In the genomic region with DNA sequence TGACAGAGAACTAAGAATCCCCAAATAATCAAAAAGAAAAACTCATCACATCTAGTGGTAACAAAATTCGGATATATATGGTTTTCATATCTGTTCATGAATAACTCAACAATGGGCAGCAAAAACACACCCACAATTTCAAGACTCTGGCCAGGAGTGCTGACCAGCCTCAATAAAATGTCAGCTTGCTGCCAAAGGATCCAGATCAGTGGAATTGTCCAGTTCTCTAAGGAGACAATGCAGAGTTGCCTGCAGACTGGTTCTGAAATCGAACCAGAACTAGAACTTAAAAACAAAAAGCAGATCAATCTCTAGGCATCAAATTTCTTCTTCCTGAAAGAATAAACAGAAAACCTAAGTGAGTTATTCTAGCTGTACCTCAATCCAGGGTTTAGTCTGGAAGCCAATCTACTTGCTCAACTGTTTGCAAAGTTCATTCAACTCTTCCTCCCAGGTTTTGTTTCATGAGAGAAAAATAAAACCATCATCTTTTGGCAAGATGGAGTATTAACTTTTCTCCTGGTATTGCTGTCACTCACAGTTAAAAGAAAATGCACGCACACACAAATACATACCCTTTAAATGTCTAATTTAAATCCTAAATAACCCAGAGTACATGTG, we compare ENCODE assay signal across 18 cellular contexts.
A peak's percentile ranks its signal among the peaks of the same experiment; 100 is the strongest.
DNase-seq lines count a peak whose midpoint lies in the region; ATAC-seq and TF ChIP-seq lines count a peak whose summit lies in the region.
"Had no signal": no experiment of that assay in that cellular context is flagged by ENCODE, and none has a peak within 500 bp of the region (broad histone marks: within the 10 kb centered on the region; RNA-seq: fewer than 3 reads in every experiment).

No MANE protein-coding gene starts in this region.

- no peak overlapping the region for H2AK5ac ChIP-seq in IMR-90 (ENCODE audit: low read depth, low read length)

- dilution Hi-C loops in IMR-90 (cut with HindIII; ENCODE audit: low sequenced_read_pairs, unreplicated experiment), result no loop called here

- in situ Hi-C loops in IMR-90 (cut with MboI; ENCODE audit: low sequenced_read_pairs), result loop anchor here (5.0 kb wide), 1 partner anchor 65 kb away; no protein-coding TSS in a partner anchor

- H3K56ac ChIP-seq in IMR-90 (ENCODE audit: extremely low read depth, insufficient read depth, low read length), result no peak overlapping the region

- H3K14ac ChIP-seq in IMR-90 (replicated peaks; ENCODE audit: low read depth, low read length), result 0 out of 2 replicates have a peak overlapping the region, but pooled peaks have one; percentile 22

- H4K20me1 ChIP-seq in IMR-90 (ENCODE audit: insufficient read depth, low read length), result no peaks in the 10 kb centered on the region

- H3K9me3 ChIP-seq in IMR-90 (ENCODE audit: control insufficient read depth, insufficient read depth, low read length) (no peaks in the 10 kb centered on the region), testis (no peaks in the 10 kb centered on the region)
- H3K9me3 ChIP-seq: ovary, SJCRH30 had no signal

- H4K8ac ChIP-seq in IMR-90 (ENCODE audit: low read depth in 2 of 2, low read length in 2 of 2), result no peak overlapping the region

- H3K9me1 ChIP-seq in IMR-90 (ENCODE audit: insufficient read depth, low read length), result peaks cover 3% of the 10 kb centered on the region; the same call in 1 of the 2 replicates

- H3K4me1 ChIP-seq in IMR-90 (ENCODE audit: control insufficient read depth, insufficient read depth, low read length) (0 out of 2 replicates have a peak, but pooled peaks cover 4% of the 10 kb centered on the region), testis (peaks cover 1% of the 10 kb centered on the region)
- H3K4me1 ChIP-seq: SJCRH30 had no signal

- H3K18ac ChIP-seq in IMR-90 (ENCODE audit: low read depth, low read length), result no peak overlapping the region

- CTCF ChIA-PET in IMR-90 (lab: Yijun Ruan, JAX), result interaction anchor here (1.0 kb wide), 1 partner anchor 22 kb away, joined by 3 read pairs; no protein-coding TSS in a partner anchor

- no CpG with 5 or more reads among the region's 3 CpGs for WGBS in IMR-90 (ENCODE audit: extremely low coverage in 2 of 2, insufficient read length in 1 of 2), 2 experiments
- 83 to 87% methylated on average over 3 of the region's 3 CpGs for WGBS in testis, 2 donors

- H3K9ac ChIP-seq in IMR-90 (ENCODE audit: low read depth, low read length), result no peak overlapping the region

- POLR2A ChIA-PET in IMR-90 (lab: Charles Lee; ENCODE audit: unreplicated experiment), result no interaction called here

- no peak overlapping the region for H4K5ac ChIP-seq in IMR-90 (ENCODE audit: low read depth, low read length)

- H4K91ac ChIP-seq in IMR-90 (ENCODE audit: insufficient read depth, low read depth, low read length), result no peak overlapping the region

- no peak overlapping the region for H2BK120ac ChIP-seq in IMR-90 (ENCODE audit: low read depth, low read length)

- no peak overlapping the region for H3K4me3 ChIP-seq in IMR-90 (ENCODE audit: insufficient read depth, low read depth, low read length)
- no peak overlapping the region for H3K4me3 ChIP-seq in fibroblast of villous mesenchyme (ENCODE audit: low read depth, low read length)
- no peak overlapping the region for H3K4me3 ChIP-seq in testis
- H3K4me3 ChIP-seq: ovary, SJCRH30 had no signal

- TF ChIP-seq POLR2A in IMR-90 (IDR thresholded peaks at IDR 0.05; ENCODE audit: low read depth, low read length) (no peak), testis (IDR thresholded peaks at IDR 0.05) (no peak)

- H2BK20ac ChIP-seq in IMR-90 (ENCODE audit: low read depth, low read length), result no peak overlapping the region

- no peak overlapping the region; the same call in 1 of the 2 replicates for H3K4me2 ChIP-seq in IMR-90 (ENCODE audit: low read depth, low read length)

- peak overlapping the region; percentile 27 for H2BK5ac ChIP-seq in IMR-90 (ENCODE audit: low read depth, low read length, poor library complexity, severe bottlenecking)

- H2BK15ac ChIP-seq in IMR-90 (ENCODE audit: low read depth, low read length), result no peak overlapping the region

- no peak overlapping the region for H3K27ac ChIP-seq in IMR-90 (ENCODE audit: insufficient read depth, low read length)
- no peak overlapping the region for H3K27ac ChIP-seq in testis
- H3K27ac ChIP-seq: HL-60, ovary, SJCRH30 had no signal

- DNase-seq in IMR-90 (peak; percentile 59), astrocyte of the hippocampus (ENCODE audit: low read depth, low spot score) (peak; percentile 45), fibroblast of villous mesenchyme (ENCODE audit: low read depth) (peak; percentile 16), stromal cell of bone marrow (ENCODE audit: low read depth) (peak; percentile 67), NCI-H524 treated with DMSO at 0.1 percent for 48 hours (lab: John Stamatoyannopoulos, UW) (no peak), RPMI8226 (no peak), testis (no peak)
- DNase-seq: activated CD4-positive, alpha-beta T cell treated with anti-CD3 and anti-CD28 coated beads for 1 hour; activated CD8-positive, alpha-beta memory T cell treated with anti-CD3 and anti-CD28 coated beads, Interleukin-2, amount 10 ng/mL, durations not matched to agents 7 days and 5 days; cortex of kidney; hypothalamus; Kasumi-1; NCI-H1417; NCI-H345; ovary; SJCRH30; trophoblast cell had no signal

- BruUV-seq in IMR-90 (replicated peaks; lab: Mats Ljungman, UMichigan), result no TSS peak

- H3K79me1 ChIP-seq in IMR-90 (ENCODE audit: low read depth in 1 of 2, low read length in 2 of 2), result peaks cover 12 to 21% of the 10 kb centered on the region in 2 experiments

- H3K27me3 ChIP-seq in IMR-90 (ENCODE audit: control insufficient read depth, insufficient read depth, low read length), result no peaks in the 10 kb centered on the region
- H3K27me3 ChIP-seq in testis, result no peaks in the 10 kb centered on the region
- H3K27me3 ChIP-seq: ovary, SJCRH30 had no signal

- H2AK9ac ChIP-seq in IMR-90 (replicated peaks; ENCODE audit: low read depth, low read length, poor library complexity), result no peak overlapping the region

- no peak overlapping the region for H3K4ac ChIP-seq in IMR-90 (ENCODE audit: low read depth, low read length)

- H3K36me3 ChIP-seq in IMR-90 (ENCODE audit: control insufficient read depth, insufficient read depth, low read length) (peaks cover 3% of the 10 kb centered on the region; the same call in 1 of the 2 replicates), testis (ENCODE audit: low read depth, missing control alignments) (no peaks in the 10 kb centered on the region)
- H3K36me3 ChIP-seq: ovary, SJCRH30 had no signal

- no peak overlapping the region for H3K23ac ChIP-seq in IMR-90 (ENCODE audit: low read depth, low read length)

- TF ChIP-seq RAD21 in IMR-90 (IDR thresholded peaks at IDR 0.05; ENCODE audit: low read length), result no peak

- TF ChIP-seq CTCF in IMR-90 (conservative IDR thresholded peaks at IDR 0.05; ENCODE audit: low read depth, low read length) (no peak), fibroblast of villous mesenchyme (IDR thresholded peaks at IDR 0.05; ENCODE audit: insufficient read depth, low read depth, low read length) (no peak), testis (IDR thresholded peaks at IDR 0.05) (no peak)

- intact Hi-C loops in IMR-90 (cut with micrococcal nuclease) (loop anchor here (2.0 kb wide), 1 partner anchor 68 kb away; no protein-coding TSS in a partner anchor), testis (cut with DNase I; ENCODE audit: low total_unique reads) (no loop called here)

- no peak overlapping the region for H2AFZ ChIP-seq in IMR-90 (replicated peaks; ENCODE audit: low read length, poor library complexity)

- ATAC-seq in IMR-90 (ENCODE audit: low read depth), result peak; percentile 74
- ATAC-seq: activated CD8-positive, alpha-beta memory T cell treated with anti-CD3 and anti-CD28 coated beads, Interleukin-2, amount 10 ng/mL, durations not matched to agents 7 days and 5 days had no signal

TF ChIP-seq in IMR-90, 13 proteins besides CTCF, POLR2A, EP300 and RAD21:
- no peak for TF ChIP-seq SMC3 (IDR thresholded peaks at IDR 0.05; ENCODE audit: low read depth, low read length)
- no peak for TF ChIP-seq MXI1 (IDR thresholded peaks at IDR 0.05; ENCODE audit: borderline replicate concordance, low read depth, low read length)
- no peak for TF ChIP-seq RCOR1 (IDR thresholded peaks at IDR 0.05; ENCODE audit: insufficient replicate concordance, low read length)

Comparison
In these comparisons a context has a peak if more than half of its experiments do, and no peak if none do; other contexts are left out.
1. DNase-seq: peak in IMR-90 (single experiment), astrocyte of the hippocampus (single experiment), fibroblast of villous mesenchyme (single experiment) and stromal cell of bone marrow (single experiment); none in NCI-H524 treated with DMSO at 0.1 percent for 48 hours (single experiment), RPMI8226 (single experiment) and testis (single experiment).